Comparison of ENCODE assay signal across 1 cellular context in genomic region chr19:40614595-40615411, GRCh38.
TF ChIP-seq lines count a peak whose summit lies in the region.

No MANE protein-coding gene starts in this region.

TF ChIP-seq in K562, 482 proteins besides CTCF, POLR2A, EP300 and RAD21 (continued from another document):
- TF ChIP-seq FOS (IDR thresholded peaks at IDR 0.05; ENCODE audit: extremely low read depth, insufficient read length) (no peak), ARID3A (IDR thresholded peaks at IDR 0.05; ENCODE audit: borderline replicate concordance, low read depth, low read length) (no peak), DPF2 (IDR thresholded peaks at IDR 0.05) (peak; percentile 41), RFX5 (IDR thresholded peaks at IDR 0.05; ENCODE audit: low read depth, low read length) (peak; percentile 29; the same call in 1 of the 2 replicates), VEZF1 (CRISPR knock-in tag; IDR thresholded peaks at IDR 0.05) (peak; percentile 81), ZNF384 (IDR thresholded peaks at IDR 0.05; ENCODE audit: low read depth, low read length) (peak; percentile 96), TSHZ1 (CRISPR knock-in tag; IDR thresholded peaks at IDR 0.05) (no peak), ARID1B (IDR thresholded peaks at IDR 0.05) (0 out of 2 replicates have a peak, but pooled peaks have one; percentile 22), ZBTB7A (IDR thresholded peaks at IDR 0.05; ENCODE audit: borderline replicate concordance, control insufficient read depth, low read depth, low read length) (peak; percentile 49; the same call in 1 of the 2 replicates), CHD1 (IDR thresholded peaks at IDR 0.05; ENCODE audit: low read length) (peak; percentile 13), YY1 (IDR thresholded peaks at IDR 0.05; ENCODE audit: borderline replicate concordance in 1 of 3, control insufficient read depth in 1 of 3, extremely low read depth in 1 of 3, insufficient read depth in 3 of 3, insufficient read length in 1 of 3, insufficient replicate concordance in 2 of 3, low read depth in 1 of 3, low read length in 2 of 3) (peak in 1 of 3 experiments; percentile 24), GTF2A2 (tag; IDR thresholded peaks at IDR 0.05) (no peak), EP400 (IDR thresholded peaks at IDR 0.05) (0 out of 2 replicates have a peak, but pooled peaks have one; percentile 35), ZNF24 (IDR thresholded peaks at IDR 0.05) (peak; percentile 96), NRF1 (conservative IDR thresholded peaks at IDR 0.05 in 1 of 2, IDR thresholded peaks at IDR 0.05 in 1 of 2) (0 out of 4 replicates have a peak, but pooled peaks of 1 of the 2 experiments have one; percentile 19), TOE1 (IDR thresholded peaks at IDR 0.05; ENCODE audit: borderline replicate concordance) (peak; percentile 63; the same call in 1 of the 2 replicates), TOE1 (CRISPR knock-in tag; IDR thresholded peaks at IDR 0.05; ENCODE audit: borderline replicate concordance, low read depth) (no peak), EGR1 (conservative IDR thresholded peaks at IDR 0.05) (peak; percentile 15; the same call in 1 of the 2 replicates), NFE2 (IDR thresholded peaks at IDR 0.05; ENCODE audit: low read depth) (0 out of 2 replicates have a peak, but pooled peaks have one; percentile 31), MAZ (CRISPR knock-in tag; conservative IDR thresholded peaks at IDR 0.05 in 1 of 2, IDR thresholded peaks at IDR 0.05 in 1 of 2) (peak in 1 of 2 experiments; percentile 49; a peak in 1 of 4 replicates), ZBTB2 (IDR thresholded peaks at IDR 0.05) (0 out of 2 replicates have a peak, but pooled peaks have one; percentile 24), SRF (CRISPR knock-in tag; IDR thresholded peaks at IDR 0.05) (peak in 1 of 2 experiments; percentile 14; a peak in 1 of 4 replicates), ZNF740 (CRISPR knock-in tag; IDR thresholded peaks at IDR 0.05) (peak; percentile 82), ZNF740 (tag; IDR thresholded peaks at IDR 0.05) (no peak), ATF6 (CRISPR knock-in tag; IDR thresholded peaks at IDR 0.05) (0 out of 2 replicates have a peak, but pooled peaks have one; percentile 20), CREM (IDR thresholded peaks at IDR 0.05; ENCODE audit: low read depth) (peak; percentile 49)
